In the genomic region with DNA sequence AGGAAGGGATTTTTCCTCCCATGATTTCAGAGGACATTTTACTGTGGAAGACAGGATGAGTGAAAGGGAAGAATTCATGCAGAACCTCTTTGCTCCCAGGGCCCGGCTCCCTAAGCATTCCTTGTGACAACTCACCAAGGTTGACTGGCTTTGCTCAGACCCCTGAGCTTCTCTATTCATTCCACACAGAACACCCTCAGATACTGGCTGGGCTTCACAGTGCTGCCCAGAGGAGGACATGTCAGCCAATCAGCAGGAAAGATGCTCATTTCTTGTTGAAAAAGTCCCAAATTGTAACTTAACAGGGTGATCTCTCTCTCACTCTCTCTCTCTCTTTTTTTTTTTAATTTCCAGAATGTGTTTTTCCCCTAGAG, we compare ENCODE assay signal across 12 cellular contexts. TPM values are rescaled to one million over a fixed set of nuclear protein-coding genes. Genes with fewer than 3 reads are reported as not detected.
DNase-seq lines count a peak whose midpoint lies in the region; ATAC-seq and TF ChIP-seq lines count a peak whose summit lies in the region.
"Had no signal": no experiment of that assay in that cellular context is flagged by ENCODE, and none has a peak within 500 bp of the region (broad histone marks: within the 10 kb centered on the region; RNA-seq: fewer than 3 reads in every experiment).

No MANE protein-coding gene starts in this region.

- H3K9me3 ChIP-seq in thoracic aorta: no peaks in the 10 kb centered on the region
- no peaks in the 10 kb centered on the region for H3K9me3 ChIP-seq in T-helper 17 cell (ENCODE audit: control insufficient read depth, low read length, poor library complexity, severe bottlenecking)

- in situ Hi-C loops in brain microvascular endothelial cell (cut with HindIII; ENCODE audit: low pct_ligation_motif_present, low sequenced_read_pairs): no loop called here

- H3K4me1 Mint-ChIP-seq in T-helper 17 cell: no peaks in the 10 kb centered on the region
- H3K4me1 Mint-ChIP-seq: activated T-helper 17 cell treated with anti-CD3 and anti-CD28 coated beads, Interleukin-2, amount 50 U/mL, for 72 hours had no signal

- H3K4me3 ChIP-seq in brain microvascular endothelial cell (ENCODE audit: low read depth, low read length) (no peak overlapping the region), thoracic aorta (no peak overlapping the region)

- H3K27me3 Mint-ChIP-seq in T-helper 17 cell: peaks cover 43% of the 10 kb centered on the region

- H3K27ac ChIP-seq in brain microvascular endothelial cell: peak overlapping the region; percentile 58
- peak overlapping the region; percentile 67 to 73 for H3K27ac ChIP-seq in thoracic aorta
- H3K27ac ChIP-seq: C4-2B had no signal

- H3K4me1 ChIP-seq in thoracic aorta (ENCODE audit: control insufficient read depth in 1 of 2, low read depth in 2 of 2): peaks cover 6 to 21% of the 10 kb centered on the region in 2 donors

- no peak overlapping the region for H3K4me3 Mint-ChIP-seq in T-helper 17 cell
- H3K4me3 Mint-ChIP-seq: activated CD4-positive, alpha-beta memory T cell treated with anti-CD3 and anti-CD28 coated beads for 36 hours; activated T-helper 17 cell treated with anti-CD3 and anti-CD28 coated beads, Interleukin-2, amount 50 U/mL, for 72 hours; effector memory CD8-positive, alpha-beta T cell had no signal

- no peak overlapping the region for H3K27ac Mint-ChIP-seq in T-helper 17 cell
- H3K27ac Mint-ChIP-seq: activated CD4-positive, alpha-beta memory T cell treated with anti-CD3 and anti-CD28 coated beads for 36 hours; activated T-helper 17 cell treated with anti-CD3 and anti-CD28 coated beads, Interleukin-2, amount 50 U/mL, for 72 hours; effector memory CD8-positive, alpha-beta T cell had no signal

- no peak for TF ChIP-seq CTCF in brain microvascular endothelial cell (IDR thresholded peaks at IDR 0.05; ENCODE audit: low read depth, low read length, missing control alignments)
- TF ChIP-seq CTCF in thoracic aorta (IDR thresholded peaks at IDR 0.05): no peak

- peaks cover 2% of the 10 kb centered on the region for H3K36me3 Mint-ChIP-seq in T-helper 17 cell (ENCODE audit: low read depth)
- H3K36me3 Mint-ChIP-seq: activated CD4-positive, alpha-beta memory T cell treated with anti-CD3 and anti-CD28 coated beads for 36 hours had no signal

- no peaks in the 10 kb centered on the region for H3K27me3 ChIP-seq in brain microvascular endothelial cell (replicated peaks)
- H3K27me3 ChIP-seq in thoracic aorta (replicated peaks; ENCODE audit: insufficient read depth): no peaks in the 10 kb centered on the region

- DNase-seq in HK-2 (ENCODE audit: unreplicated experiment) (peak; percentile 66), brain microvascular endothelial cell (peak; percentile 18), left kidney (ENCODE audit: low read depth, low spot score) (peak; percentile 60), thoracic aorta (ENCODE audit: low spot score) (no peak), cerebellar nuclear complex (lab: John Stamatoyannopoulos, UW) (no peak), T-helper 17 cell (no peak)
- DNase-seq: activated CD4-positive, alpha-beta memory T cell treated with anti-CD3 and anti-CD28 coated beads for 36 hours; effector memory CD8-positive, alpha-beta T cell; NCI-H1417 had no signal

- ATAC-seq in thoracic aorta (ENCODE audit: insufficient number of reproducible peaks, low FRiP score, low read depth): no peak
- ATAC-seq in GM18858 (IDR thresholded peaks at IDR 0.05; ENCODE audit: unreplicated experiment): no peak
- no peak for ATAC-seq in T-helper 17 cell
- ATAC-seq: activated T-helper 17 cell treated with anti-CD3 and anti-CD28 coated beads, Interleukin-2, amount 50 U/mL, for 72 hours; effector memory CD8-positive, alpha-beta T cell had no signal

- H3K36me3 ChIP-seq in brain microvascular endothelial cell (replicated peaks) (no peaks in the 10 kb centered on the region), thoracic aorta (no peaks in the 10 kb centered on the region)

RNA-seq across cellular contexts. Expression of a gene that starts 43.7 kb away (rescaled TPM):
- total RNA-seq in thoracic aorta (10 to 100 TPM; 36.7 to 50.9 TPM), T-helper 17 cell (1 to 10 TPM in 1 of 2 donors, not detected in 1; 1.7 TPM)
- total RNA-seq: activated CD4-positive, alpha-beta memory T cell treated with anti-CD3 and anti-CD28 coated beads for 36 hours; activated T-helper 17 cell treated with anti-CD3 and anti-CD28 coated beads, Interleukin-2, amount 50 U/mL, for 72 hours had no signal

Comparison
In these comparisons a context has a peak if more than half of its experiments do, and no peak if none do; other contexts are left out.
1. DNase-seq: peak in HK-2 (single experiment), brain microvascular endothelial cell (single experiment) and left kidney (single experiment); none in thoracic aorta (single experiment), cerebellar nuclear complex (0 of 2) and T-helper 17 cell (0 of 3).
2. RNA of a gene that starts 43.7 kb away (total RNA-seq): 36.7 to 50.9 TPM in thoracic aorta; 1.7 TPM in T-helper 17 cell; every median in the first group is over 10 times any median in the second.